Comparison of ENCODE assay signal across 8 cellular contexts in genomic region chr18:35580748-35581534, GRCh38. TPM values are rescaled to one million over a fixed set of nuclear protein-coding genes. Genes with fewer than 3 reads are reported as not detected.
DNase-seq lines count a peak whose midpoint lies in the region; ATAC-seq, FAIRE-seq and TF ChIP-seq lines count a peak whose summit lies in the region.

No MANE protein-coding gene starts in this region.

- no peak for TF ChIP-seq EP300 in gastroesophageal sphincter (IDR thresholded peaks at IDR 0.05)

- no peak overlapping the region for H2BK120ac ChIP-seq in neuronal stem cell (ENCODE audit: low read depth, low read length)

- H3K14ac ChIP-seq in neuronal stem cell (ENCODE audit: low read length), result no peak overlapping the region

- ATAC-seq in GM18909 (IDR thresholded peaks at IDR 0.05; ENCODE audit: poor library complexity, unreplicated experiment), result peak; percentile 40
- peak; percentile 49 for ATAC-seq in HG03280 (IDR thresholded peaks at IDR 0.05; ENCODE audit: unreplicated experiment)
- ATAC-seq in gastroesophageal sphincter, result peak; percentile 82

- H3K18ac ChIP-seq in neuronal stem cell (ENCODE audit: low read length), result peak overlapping the region; percentile 96

- DNase-seq in BE2C (peak; percentile 53), RCC 7860 (ENCODE audit: low spot score) (peak; percentile 6), activated gamma-delta T cell treated with Interleukin-2 at 50 U/mL for 16 hours (peak; percentile 51), neuronal stem cell (ENCODE audit: low spot score) (peak; percentile 75)

- H3K9ac ChIP-seq in neuronal stem cell (ENCODE audit: low read depth, low read length, poor library complexity), result peak overlapping the region; percentile 89

- H4K8ac ChIP-seq in neuronal stem cell (ENCODE audit: low read depth, low read length), result no peak overlapping the region

- H2BK12ac ChIP-seq in neuronal stem cell (ENCODE audit: low read length), result no peak overlapping the region

- no peak for FAIRE-seq in RCC 7860 (lab: Jason Lieb, UNC)

- H2AK5ac ChIP-seq in neuronal stem cell (ENCODE audit: low read depth, low read length), result no peak overlapping the region

- H3K9me3 ChIP-seq in BE2C (no peaks in the 10 kb centered on the region), gastroesophageal sphincter (no peaks in the 10 kb centered on the region), neuronal stem cell (replicated peaks in 1 of 2; ENCODE audit: control insufficient read depth in 2 of 2, insufficient read depth in 1 of 2, low read depth in 1 of 2, low read length in 2 of 2) (peaks cover 9 to 28% of the 10 kb centered on the region in 2 donors), thymus (ENCODE audit: control insufficient read depth) (no peaks in the 10 kb centered on the region)

- peaks cover 7% of the 10 kb centered on the region for H3K79me1 ChIP-seq in neuronal stem cell (ENCODE audit: low read depth, low read length)

- peak overlapping the region; percentile 99 for H2AFZ ChIP-seq in neuronal stem cell (ENCODE audit: low read length)

- H3K36me3 ChIP-seq in BE2C (no peaks in the 10 kb centered on the region), gastroesophageal sphincter (no peaks in the 10 kb centered on the region), neuronal stem cell (replicated peaks in 1 of 2; ENCODE audit: control insufficient read depth in 2 of 2, insufficient read depth in 2 of 2, low read length in 2 of 2) (no peaks in the 10 kb centered on the region), thymus (ENCODE audit: control insufficient read depth, insufficient read depth) (no peaks in the 10 kb centered on the region)

- TF ChIP-seq CTCF in BE2C (IDR thresholded peaks at IDR 0.05; ENCODE audit: low read depth, low read length), result no peak
- TF ChIP-seq CTCF in gastroesophageal sphincter (IDR thresholded peaks at IDR 0.05), result peak in 1 of 4 experiments; percentile 25

- 0 to 4% methylated on average over 2 to 3 of the region's 94 CpGs for WGBS in gastroesophageal sphincter (ENCODE audit: low coverage in 1 of 2), 2 donors
- no CpG with 5 or more reads among the region's 94 CpGs for WGBS in neuronal stem cell (ENCODE audit: extremely low coverage in 2 of 2, insufficient read length in 2 of 2, insufficient replicate concordance in 1 of 2), 2 donors
- WGBS in thymus, result under 1% methylated on average over 94 of the region's 94 CpGs

- H3K4ac ChIP-seq in neuronal stem cell (ENCODE audit: low read length), result no peak overlapping the region

- no peaks in the 10 kb centered on the region for H3K27me3 ChIP-seq in BE2C
- H3K27me3 ChIP-seq in gastroesophageal sphincter, result no peaks in the 10 kb centered on the region
- no peaks in the 10 kb centered on the region for H3K27me3 ChIP-seq in neuronal stem cell (ENCODE audit: control insufficient read depth in 3 of 3, insufficient read depth in 3 of 3, low read depth in 1 of 3, low read length in 3 of 3)
- H3K27me3 ChIP-seq in thymus (ENCODE audit: control insufficient read depth, insufficient read depth), result no peaks in the 10 kb centered on the region

- peak overlapping the region; percentile 92 for H3K23ac ChIP-seq in neuronal stem cell (ENCODE audit: low read depth, low read length, poor library complexity)

- H3K4me3 ChIP-seq in BE2C (ENCODE audit: low read depth, low read length), result peak overlapping the region; percentile 58
- H3K4me3 ChIP-seq in gastroesophageal sphincter, result peak overlapping the region; percentile 60 to 82
- H3K4me3 ChIP-seq in neuronal stem cell (ENCODE audit: low read length in 2 of 2), result peak overlapping the region; percentile 75 to 93
- H3K4me3 ChIP-seq in thymus (ENCODE audit: low read length), result peak overlapping the region; percentile 79

- H3K27ac ChIP-seq in gastroesophageal sphincter (peak overlapping the region; percentile 82 to 98 (median 98)), neuronal stem cell (replicated peaks; ENCODE audit: low read length) (peak overlapping the region; percentile 76), thymus (ENCODE audit: low read depth) (peak overlapping the region; percentile 87)

- H3K4me1 ChIP-seq in BE2C (no peaks in the 10 kb centered on the region), gastroesophageal sphincter (peaks cover 0 to 38% (median 10%) of the 10 kb centered on the region in 3 donors), neuronal stem cell (ENCODE audit: control insufficient read depth in 2 of 2, insufficient read depth in 1 of 2, low read depth in 1 of 2, low read length in 2 of 2) (peaks cover 3 to 10% of the 10 kb centered on the region in 2 donors), thymus (ENCODE audit: control insufficient read depth, insufficient read depth, low read length) (peaks cover 5% of the 10 kb centered on the region)

- H2BK5ac ChIP-seq in neuronal stem cell (ENCODE audit: low read length), result peak overlapping the region; percentile 88

- peak overlapping the region; percentile 70 for H3K4me2 ChIP-seq in neuronal stem cell (ENCODE audit: insufficient read depth, low read length, poor library complexity, severe bottlenecking)

- TF ChIP-seq POLR2A in gastroesophageal sphincter (IDR thresholded peaks at IDR 0.05), result peak; percentile 28 to 39

- H4K91ac ChIP-seq in neuronal stem cell (ENCODE audit: low read depth, low read length, poor library complexity), result no peak overlapping the region

- H2BK15ac ChIP-seq in neuronal stem cell (ENCODE audit: low read length), result no peak overlapping the region

RNA-seq across cellular contexts. Expression of gene GALNT1, which starts 0.6 kb away (rescaled TPM):
- 22.3 TPM for polyA plus RNA-seq in BE2C (2012; ENCODE audit: insufficient read depth, insufficient read length, low read depth)
- 10 to 100 TPM; 38.7 to 52.1 (median 46.8) TPM for total RNA-seq in gastroesophageal sphincter
- 49.4 TPM for polyA plus RNA-seq in neuronal stem cell (2013, experiment 1 of 2)
- 51.2 TPM for polyA plus RNA-seq in neuronal stem cell (2013, experiment 2 of 2)
- 24.6 TPM for polyA plus RNA-seq in thymus

Comparison
In these comparisons a context has a peak if more than half of its experiments do, and no peak if none do; other contexts are left out.
1. Peak in every context shown above with its lines: DNase-seq, ATAC-seq, H3K4me3 ChIP-seq and H3K27ac ChIP-seq.
2. DNase-seq: peak in every context shown above with its lines; median percentile 75 in neuronal stem cell; 53 in BE2C; 51 in activated gamma-delta T cell treated with Interleukin-2 at 50 U/mL for 16 hours; 6 in RCC 7860.